6 cellular contexts compared by ENCODE assay signal in genomic region chr13:98638352-98638751, GRCh38.
A peak's percentile ranks its signal among the peaks of the same experiment; 100 is the strongest.
DNase-seq lines count a peak whose midpoint lies in the region; ATAC-seq and TF ChIP-seq lines count a peak whose summit lies in the region.
"Not testable (repeated sequence)": the region's sequence is repeated elsewhere in the genome, so short reads cannot be mapped to it uniquely, and the experiment has no call there.

No MANE protein-coding gene starts in this region.

- not testable (repeated sequence) for TF ChIP-seq POLR2A in right lobe of liver (IDR thresholded peaks at IDR 0.05); thyroid gland (IDR thresholded peaks at IDR 0.05)

- not testable (repeated sequence) for H3K9me3 ChIP-seq in WERI-Rb-1 (ENCODE audit: severe bottlenecking); left lung; right lobe of liver; thyroid gland

- not testable (repeated sequence) for H3K27ac ChIP-seq in WERI-Rb-1, left lung, right lobe of liver, thyroid gland

- H3K4me1 ChIP-seq in left lung, right lobe of liver, thyroid gland: not testable (repeated sequence)

- not testable (repeated sequence) for H3K36me3 ChIP-seq in WERI-Rb-1, left lung, right lobe of liver, thyroid gland

- ATAC-seq in left lung = peak; percentile 58
- ATAC-seq in right lobe of liver = peak; percentile 62 to 82 (median 74)

- 41% methylated on average over 8 of the region's 8 CpGs for WGBS in right lobe of liver (ENCODE audit: insufficient coverage, low coverage, low lambda C conversion rate, missing lambda C conversion rate)
- whole genome bisulfite sequencing in thyroid gland, 2 donors = 35 to 44% methylated on average over 8 of the region's 8 CpGs

- H3K27me3 ChIP-seq in WERI-Rb-1 (ENCODE audit: insufficient read depth, low read depth, severe bottlenecking); left lung; right lobe of liver; thyroid gland: not testable (repeated sequence)

- H3K4me3 ChIP-seq in WERI-Rb-1 (ENCODE audit: low read depth, low read length); left lung; right lobe of liver; thyroid gland (replicated peaks in 1 of 3): not testable (repeated sequence)

- intact Hi-C loops in left lung (cut with DNase I); right lobe of liver (cut with DNase I); thyroid gland (cut with DNase I): not testable (repeated sequence)

- TF ChIP-seq CTCF in WERI-Rb-1 (IDR thresholded peaks at IDR 0.05; ENCODE audit: low read depth, low read length); left lung (IDR thresholded peaks at IDR 0.05); right lobe of liver (IDR thresholded peaks at IDR 0.05); thyroid gland (IDR thresholded peaks at IDR 0.05): not testable (repeated sequence)

- peak; percentile 11 for DNase-seq in DMS53 (lab: John Stamatoyannopoulos, UW)
- DNase-seq in DMS79 treated with DMSO at 0.1 percent for 48 hours (lab: John Stamatoyannopoulos, UW) = peak; percentile 100
- peak; percentile 6 for DNase-seq in WERI-Rb-1
- DNase-seq in left lung = not testable (repeated sequence)
- DNase-seq in right lobe of liver = peak in 1 of 3 donors; percentile 60
- DNase-seq in thyroid gland = peak; percentile 45 to 56
